In genomic region chr17:67366193-67367157, GRCh38 we compare ENCODE assay signal across 1 cellular context.
TF ChIP-seq lines count a peak whose summit lies in the region.

Gene PSMD12, minus strand, starts transcription at chr17:67366577. Its CDS starts 58 bp downstream, at chr17:67366519.

TF ChIP-seq in K562, 482 proteins besides CTCF, POLR2A, EP300 and RAD21 (continued from another document):
- TF ChIP-seq CBFA2T2 (conservative IDR thresholded peaks at IDR 0.05) (no peak), CCNT2 (IDR thresholded peaks at IDR 0.05; ENCODE audit: borderline replicate concordance, extremely low read depth, insufficient read length, low read depth, low read length) (peak; percentile 77), ZFPM2 (CRISPR knock-in tag; IDR thresholded peaks at IDR 0.05) (no peak), ZBTB7A (IDR thresholded peaks at IDR 0.05; ENCODE audit: borderline replicate concordance, control insufficient read depth, low read depth, low read length) (peak; percentile 85), CXXC5 (CRISPR knock-in tag; IDR thresholded peaks at IDR 0.05) (peak; percentile 50; the same call in 1 of the 2 replicates), DIDO1 (tag; IDR thresholded peaks at IDR 0.05; ENCODE audit: low read depth) (peak; percentile 71), CREB5 (CRISPR knock-in tag; IDR thresholded peaks at IDR 0.05) (no peak), NCOA1 (IDR thresholded peaks at IDR 0.05; ENCODE audit: low read depth) (no peak; the same call in 1 of the 2 replicates), BCOR (IDR thresholded peaks at IDR 0.05) (no peak), DPF2 (IDR thresholded peaks at IDR 0.05) (no peak; the same call in 1 of the 2 replicates), CREM (IDR thresholded peaks at IDR 0.05; ENCODE audit: low read depth) (peak; percentile 68), ZNF785 (CRISPR knock-in tag; IDR thresholded peaks at IDR 0.05) (no peak)
